ENCODE assay signal across 14 cellular contexts in the genomic region with DNA sequence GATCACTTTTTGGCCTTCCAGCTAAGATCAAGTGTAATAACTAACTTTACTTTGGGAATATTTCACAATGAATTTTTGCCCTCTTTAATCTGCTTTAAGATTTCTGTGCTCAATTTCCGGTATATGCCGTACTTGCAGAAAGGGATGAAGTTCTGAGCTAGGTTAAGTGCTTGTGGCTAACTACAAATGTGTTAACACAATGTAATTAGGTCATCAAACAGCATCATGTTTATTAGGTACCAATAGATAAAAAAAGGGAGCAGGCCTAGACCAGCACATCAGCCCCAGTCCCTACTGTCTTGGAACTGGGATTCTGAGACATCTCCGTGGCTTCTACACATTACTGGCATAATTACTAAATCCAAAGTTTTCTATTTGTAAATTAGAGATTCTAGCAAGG.
A peak's percentile ranks its signal among the peaks of the same experiment; 100 is the strongest.
DNase-seq lines count a peak whose midpoint lies in the region; ATAC-seq and TF ChIP-seq lines count a peak whose summit lies in the region.
"Had no signal": no experiment of that assay in that cellular context is flagged by ENCODE, and none has a peak within 500 bp of the region (broad histone marks: within the 10 kb centered on the region; RNA-seq: fewer than 3 reads in every experiment).

No MANE protein-coding gene starts in this region.

- H2BK5ac ChIP-seq in mesendoderm (ENCODE audit: low read length) = no peak overlapping the region

- H3K23ac ChIP-seq in mesendoderm (ENCODE audit: low read length) = no peak overlapping the region

- H3K27me3 Mint-ChIP-seq in natural killer cell (ENCODE audit: low read depth in 2 of 2) = no peaks in the 10 kb centered on the region
- H3K27me3 Mint-ChIP-seq in natural killer cell treated with Interleukin-12 subunit alpha and Interleukin-12 subunit beta and Interleukin-15 and Interleukin-18, amount 100 ng/mL, for 72 hours = no peaks in the 10 kb centered on the region

- H4K8ac ChIP-seq in mesendoderm (ENCODE audit: low read depth, low read length) = peak overlapping the region; percentile 13

- no peak overlapping the region for H3K9ac ChIP-seq in mesendoderm (ENCODE audit: low read length)
- H3K9ac ChIP-seq: GM23248 had no signal

- H3K9me3 Mint-ChIP-seq in natural killer cell = peaks cover 0 to 2% of the 10 kb centered on the region in 2 donors
- H3K9me3 Mint-ChIP-seq in natural killer cell treated with Interleukin-12 subunit alpha and Interleukin-12 subunit beta and Interleukin-15 and Interleukin-18, amount 100 ng/mL, for 72 hours = peaks cover 4% of the 10 kb centered on the region

- no peaks in the 10 kb centered on the region for H3K79me1 ChIP-seq in mesendoderm (ENCODE audit: low read length)

- peaks cover 50 to 73% of the 10 kb centered on the region in 2 donors for H3K4me1 Mint-ChIP-seq in natural killer cell
- peaks cover 11 to 37% of the 10 kb centered on the region in 2 donors for H3K4me1 Mint-ChIP-seq in natural killer cell treated with Interleukin-12 subunit alpha and Interleukin-12 subunit beta and Interleukin-15 and Interleukin-18, amount 100 ng/mL, for 72 hours (ENCODE audit: low read depth in 2 of 2)

- no peak overlapping the region for H3K4me3 ChIP-seq in mesendoderm (ENCODE audit: low read length)
- H3K4me3 ChIP-seq in lower leg skin (ENCODE audit: low read depth, poor library complexity, severe bottlenecking) = no peak overlapping the region
- no peak overlapping the region for H3K4me3 ChIP-seq in upper lobe of right lung
- H3K4me3 ChIP-seq: GM12878, GM23248 had no signal

- H3K4me1 ChIP-seq in mesendoderm (ENCODE audit: control insufficient read depth, low read depth, low read length) (no peaks in the 10 kb centered on the region), upper lobe of right lung (no peaks in the 10 kb centered on the region)
- H3K4me1 ChIP-seq: BE2C had no signal

- H3K27me3 ChIP-seq in mesendoderm (ENCODE audit: insufficient read depth, low read length, poor library complexity) (no peaks in the 10 kb centered on the region), upper lobe of right lung (no peaks in the 10 kb centered on the region)
- H3K27me3 ChIP-seq: BE2C had no signal

- intact Hi-C loops in natural killer cell (cut with micrococcal nuclease) = no loop called here
- intact Hi-C loops in lower leg skin (cut with DNase I; ENCODE audit: low total_unique reads) = no loop called here
- intact Hi-C loops in upper lobe of right lung (cut with DNase I) = no loop called here

- H3K27ac ChIP-seq in KOPT-K1 (ENCODE audit: low read depth, low read length, poor library complexity, severe bottlenecking) (peak overlapping the region; percentile 17), mesendoderm (ENCODE audit: low read depth, low read length) (no peak overlapping the region), upper lobe of right lung (no peak overlapping the region)
- H3K27ac ChIP-seq: C4-2B, GM23248 had no signal

- no peaks in the 10 kb centered on the region for H3K79me2 ChIP-seq in mesendoderm (ENCODE audit: control insufficient read depth, insufficient read depth, low read length)

- H3K36me3 Mint-ChIP-seq in natural killer cell = peaks cover 7% of the 10 kb centered on the region
- H3K36me3 Mint-ChIP-seq in natural killer cell treated with Interleukin-12 subunit alpha and Interleukin-12 subunit beta and Interleukin-15 and Interleukin-18, amount 100 ng/mL, for 72 hours = no peaks in the 10 kb centered on the region

- H3K4ac ChIP-seq in mesendoderm (ENCODE audit: low read depth, low read length) = no peak overlapping the region

- H3K56ac ChIP-seq in mesendoderm (ENCODE audit: low read length) = no peak overlapping the region

- TF ChIP-seq POLR2A in lower leg skin (IDR thresholded peaks at IDR 0.05) = no peak

- ATAC-seq in natural killer cell (peak; percentile 53 to 85 (median 72)), upper lobe of right lung (no peak)
- no peak for ATAC-seq in natural killer cell treated with Interleukin-12 subunit alpha and Interleukin-12 subunit beta and Interleukin-15 and Interleukin-18, amount 100 ng/mL, for 72 hours
- ATAC-seq: GM12878 had no signal

- H3K18ac ChIP-seq in mesendoderm (ENCODE audit: low read length) = no peak overlapping the region

- peak overlapping the region; percentile 69 to 86 for H3K27ac Mint-ChIP-seq in natural killer cell
- peak overlapping the region in 1 of 2 donors; percentile 65 for H3K27ac Mint-ChIP-seq in natural killer cell treated with Interleukin-12 subunit alpha and Interleukin-12 subunit beta and Interleukin-15 and Interleukin-18, amount 100 ng/mL, for 72 hours

- H3K4me2 ChIP-seq in mesendoderm (ENCODE audit: low read length) = no peak overlapping the region

- TF ChIP-seq CTCF in natural killer cell (IDR thresholded peaks at IDR 0.05) (no peak), lower leg skin (IDR thresholded peaks at IDR 0.05) (no peak), upper lobe of right lung (IDR thresholded peaks at IDR 0.05) (no peak)

- H3K36me3 ChIP-seq in KOPT-K1 (ENCODE audit: insufficient read depth, low read length) (peaks cover 25% of the 10 kb centered on the region), mesendoderm (ENCODE audit: control insufficient read depth, insufficient read depth, low read length) (no peaks in the 10 kb centered on the region), upper lobe of right lung (no peaks in the 10 kb centered on the region)
- H3K36me3 ChIP-seq: BE2C had no signal

- H4K5ac ChIP-seq in mesendoderm (ENCODE audit: low read length) = no peak overlapping the region

- H3K4me3 Mint-ChIP-seq in natural killer cell = peak overlapping the region; percentile 10
- H3K4me3 Mint-ChIP-seq in natural killer cell treated with Interleukin-12 subunit alpha and Interleukin-12 subunit beta and Interleukin-15 and Interleukin-18, amount 100 ng/mL, for 72 hours = no peak overlapping the region

- no peak overlapping the region for H2AK5ac ChIP-seq in mesendoderm (ENCODE audit: low read length)

- H2BK120ac ChIP-seq in mesendoderm (ENCODE audit: low read depth, low read length) = no peak overlapping the region

- no peak overlapping the region for H2BK15ac ChIP-seq in mesendoderm (replicated peaks; ENCODE audit: low read depth)

- no CpG with 5 or more reads among the region's 3 CpGs for WGBS in mesendoderm (ENCODE audit: extremely low coverage, insufficient coverage, low lambda C conversion rate)
- WGBS in lower leg skin, 2 donors = 93 to 95% methylated on average over 3 of the region's 3 CpGs

- peaks cover 16% of the 10 kb centered on the region for H3K9me3 ChIP-seq in KOPT-K1 (ENCODE audit: insufficient read depth, low read length, poor library complexity, severe bottlenecking)
- H3K9me3 ChIP-seq in upper lobe of right lung = no peaks in the 10 kb centered on the region
- H3K9me3 ChIP-seq: BE2C had no signal

- DNase-seq in natural killer cell (no peak), mesendoderm (no peak), lower leg skin (ENCODE audit: low spot score in 2 of 2) (no peak), germinal center (ENCODE audit: low spot score) (no peak), upper lobe of right lung (no peak)
- DNase-seq in natural killer cell treated with Interleukin-12 subunit alpha and Interleukin-12 subunit beta and Interleukin-15 and Interleukin-18, amount 100 ng/mL, for 72 hours (ENCODE audit: low spot score) = no peak
- DNase-seq: BE2C, Calu3, DMS 273 treated with DMSO at 0.1 percent for 48 hours, GM23248, H7 had no signal

Comparison
In these comparisons a context has a peak if more than half of its experiments do, and no peak if none do; other contexts are left out.
1. ATAC-seq: peak in natural killer cell (3 of 3); none in natural killer cell treated with Interleukin-12 subunit alpha and Interleukin-12 subunit beta and Interleukin-15 and Interleukin-18, amount 100 ng/mL, for 72 hours (0 of 2) and upper lobe of right lung (single experiment).